In the genomic region with DNA sequence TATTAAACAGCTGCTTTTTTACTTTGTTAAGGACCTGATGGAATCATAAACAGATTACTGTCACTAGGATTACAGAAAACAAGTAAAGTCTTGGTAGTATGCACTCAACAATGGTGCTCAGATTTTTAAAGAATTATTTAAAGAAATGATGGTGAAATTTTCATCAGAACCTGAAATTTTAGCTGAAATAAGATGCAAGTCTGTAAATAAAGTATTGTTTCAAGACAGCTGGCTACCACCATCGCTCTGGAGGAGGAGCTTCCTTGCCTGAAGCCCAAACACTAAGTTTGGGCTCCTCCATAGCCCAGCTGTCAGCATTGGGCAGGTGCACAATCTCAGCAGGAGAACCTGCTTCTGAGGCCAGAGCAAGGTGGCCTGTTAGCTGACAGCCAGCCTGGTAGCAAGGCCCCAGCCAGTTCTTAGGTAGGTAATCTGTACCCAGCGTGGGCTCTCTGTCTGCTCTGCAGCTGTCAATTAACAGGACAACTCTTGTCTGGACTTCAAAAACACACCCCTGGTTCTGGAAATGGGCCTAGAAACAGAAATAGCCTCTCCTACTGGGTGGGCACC, we compare ENCODE assay signal across 19 cellular contexts. TPM values are rescaled to one million over a fixed set of nuclear protein-coding genes. Genes with fewer than 3 reads are reported as not detected.
DNase-seq lines count a peak whose midpoint lies in the region; ATAC-seq and TF ChIP-seq lines count a peak whose summit lies in the region.
"Had no signal": no experiment of that assay in that cellular context is flagged by ENCODE, and none has a peak within 500 bp of the region (broad histone marks: within the 10 kb centered on the region; RNA-seq: fewer than 3 reads in every experiment).

No MANE protein-coding gene starts in this region.

- DNase-seq in COLO668 (lab: John Stamatoyannopoulos, UW; ENCODE audit: unreplicated experiment) (peak; percentile 6), NCI-H2081 treated with DMSO at 0.1 percent for 48 hours (lab: John Stamatoyannopoulos, UW) (peak; percentile 13), dorsolateral prefrontal cortex (peak in 1 of 10 donors; percentile 24), GM13977 (ENCODE audit: low spot score) (no peak)
- DNase-seq in natural killer cell treated with Interleukin-12 subunit alpha and Interleukin-12 subunit beta and Interleukin-15 and Interleukin-18, amount 100 ng/mL, for 72 hours (ENCODE audit: low spot score) = no peak
- DNase-seq: activated CD8-positive, alpha-beta T cell treated with anti-CD3 and anti-CD28 coated beads for 36 hours; adrenal gland; colonic mucosa; mesendoderm; MV-4-11; NCI-H226; PC-9; small intestine had no signal

- H3K27ac ChIP-seq in dorsolateral prefrontal cortex = peak overlapping the region in 41 of 59 donors; percentile 6 to 99 (median 74)
- H3K27ac ChIP-seq: colonic mucosa, PC-9, VCaP had no signal

- peak overlapping the region in 39 of 59 donors; percentile 0 to 98 (median 91) for H3K4me3 ChIP-seq in dorsolateral prefrontal cortex
- H3K4me3 ChIP-seq: adrenal gland, colonic mucosa, PC-9 had no signal

- H3K27me3 Mint-ChIP-seq in nephron (ENCODE audit: low read depth) = peaks cover 4% of the 10 kb centered on the region
- peaks cover 2 to 20% of the 10 kb centered on the region in 2 donors for H3K27me3 Mint-ChIP-seq in natural killer cell treated with Interleukin-12 subunit alpha and Interleukin-12 subunit beta and Interleukin-15 and Interleukin-18, amount 100 ng/mL, for 72 hours

- no peak for TF ChIP-seq CTCF in dorsolateral prefrontal cortex (IDR thresholded peaks at IDR 0.05 in 54 of 56, conservative IDR thresholded peaks at IDR 0.05 in 2 of 56; ENCODE audit: low read depth in 1 of 56, partially characterized antibody in 56 of 56)
- no peak for TF ChIP-seq CTCF in nephron (IDR thresholded peaks at IDR 0.05; ENCODE audit: unreplicated experiment in 3 of 3)
- TF ChIP-seq CTCF in GM13977 (IDR thresholded peaks at IDR 0.05; ENCODE audit: extremely low read depth, insufficient read depth, missing control alignments) = no peak

- H3K27me3 ChIP-seq in dorsolateral prefrontal cortex = no peaks in the 10 kb centered on the region
- H3K27me3 ChIP-seq: adrenal gland, colonic mucosa had no signal

- peak overlapping the region in 2 of 3 experiments; percentile 16 to 53 for H3K27ac Mint-ChIP-seq in nephron
- H3K27ac Mint-ChIP-seq in natural killer cell treated with Interleukin-12 subunit alpha and Interleukin-12 subunit beta and Interleukin-15 and Interleukin-18, amount 100 ng/mL, for 72 hours = no peak overlapping the region
- H3K27ac Mint-ChIP-seq: activated CD8-positive, alpha-beta T cell treated with anti-CD3 and anti-CD28 coated beads for 36 hours; activated T-helper 17 cell treated with anti-CD3 and anti-CD28 coated beads, Interleukin-2, amount 50 U/mL, for 72 hours; stimulated activated memory B cell treated with anti-CD40 and anti-IgM and Interleukin-4, amounts not matched to agents 10 μg/mL and 1 μg/mL and 100 μg/mL, for 72 hours had no signal

- ATAC-seq in GM18498 (IDR thresholded peaks at IDR 0.05; ENCODE audit: unreplicated experiment) = no peak
- no peak for ATAC-seq in GM21825 (IDR thresholded peaks at IDR 0.05; ENCODE audit: unreplicated experiment)
- ATAC-seq in natural killer cell treated with Interleukin-12 subunit alpha and Interleukin-12 subunit beta and Interleukin-15 and Interleukin-18, amount 100 ng/mL, for 72 hours = no peak
- ATAC-seq: activated CD8-positive, alpha-beta T cell treated with anti-CD3 and anti-CD28 coated beads for 36 hours; activated T-helper 17 cell treated with anti-CD3 and anti-CD28 coated beads, Interleukin-2, amount 50 U/mL, for 72 hours; stimulated activated memory B cell treated with anti-CD40 and anti-IgM and Interleukin-4, amounts not matched to agents 10 μg/mL and 1 μg/mL and 100 μg/mL, for 72 hours had no signal

- peaks cover 67% of the 10 kb centered on the region for H3K4me1 Mint-ChIP-seq in nephron
- H3K4me1 Mint-ChIP-seq in natural killer cell treated with Interleukin-12 subunit alpha and Interleukin-12 subunit beta and Interleukin-15 and Interleukin-18, amount 100 ng/mL, for 72 hours (ENCODE audit: low read depth in 2 of 2) = peaks cover 4 to 5% of the 10 kb centered on the region in 2 donors

- H3K9me3 Mint-ChIP-seq in nephron = no peaks in the 10 kb centered on the region
- H3K9me3 Mint-ChIP-seq in natural killer cell treated with Interleukin-12 subunit alpha and Interleukin-12 subunit beta and Interleukin-15 and Interleukin-18, amount 100 ng/mL, for 72 hours = no peaks in the 10 kb centered on the region
- H3K9me3 Mint-ChIP-seq: activated CD8-positive, alpha-beta T cell treated with anti-CD3 and anti-CD28 coated beads for 36 hours; activated T-helper 17 cell treated with anti-CD3 and anti-CD28 coated beads, Interleukin-2, amount 50 U/mL, for 72 hours; stimulated activated memory B cell treated with anti-CD40 and anti-IgM and Interleukin-4, amounts not matched to agents 10 μg/mL and 1 μg/mL and 100 μg/mL, for 72 hours had no signal

- in situ Hi-C loops in GM13977 (cut with MboI; ENCODE audit: low pct_unique_long_range_greater_than_20kb, low sequenced_read_pairs, unreplicated experiment) = no loop called here

- no peaks in the 10 kb centered on the region for H3K36me3 Mint-ChIP-seq in nephron (ENCODE audit: low read depth)
- H3K36me3 Mint-ChIP-seq in natural killer cell treated with Interleukin-12 subunit alpha and Interleukin-12 subunit beta and Interleukin-15 and Interleukin-18, amount 100 ng/mL, for 72 hours = no peaks in the 10 kb centered on the region
- H3K36me3 Mint-ChIP-seq: stimulated activated memory B cell treated with anti-CD40 and anti-IgM and Interleukin-4, amounts not matched to agents 10 μg/mL and 1 μg/mL and 100 μg/mL, for 72 hours had no signal

- H3K4me3 Mint-ChIP-seq in nephron = no peak overlapping the region
- H3K4me3 Mint-ChIP-seq in natural killer cell treated with Interleukin-12 subunit alpha and Interleukin-12 subunit beta and Interleukin-15 and Interleukin-18, amount 100 ng/mL, for 72 hours = no peak overlapping the region
- H3K4me3 Mint-ChIP-seq: activated CD8-positive, alpha-beta T cell treated with anti-CD3 and anti-CD28 coated beads for 36 hours; activated T-helper 17 cell treated with anti-CD3 and anti-CD28 coated beads, Interleukin-2, amount 50 U/mL, for 72 hours; stimulated activated memory B cell treated with anti-CD40 and anti-IgM and Interleukin-4, amounts not matched to agents 10 μg/mL and 1 μg/mL and 100 μg/mL, for 72 hours had no signal

- intact Hi-C loops in dorsolateral prefrontal cortex (cut with DNase I) = no loop called here

RNA-seq across cellular contexts. Expression of gene GAB1, which starts 4.6 kb away (rescaled TPM):
- total RNA-seq in dorsolateral prefrontal cortex = 100 to 1,000 TPM in 85 of 120 experiments, 10 to 100 TPM in 35; 58.5 to 257 (median 116) TPM
- 1 to 10 TPM; 2.0 to 2.2 TPM for total RNA-seq in natural killer cell treated with Interleukin-12 subunit alpha and Interleukin-12 subunit beta and Interleukin-15 and Interleukin-18, amount 100 ng/mL, for 72 hours

Comparison
In these comparisons a context has a peak if more than half of its experiments do, and no peak if none do; other contexts are left out.
1. DNase-seq: peak in COLO668 (single experiment) and NCI-H2081 treated with DMSO at 0.1 percent for 48 hours (single experiment); none in GM13977 (single experiment) and natural killer cell treated with Interleukin-12 subunit alpha and Interleukin-12 subunit beta and Interleukin-15 and Interleukin-18, amount 100 ng/mL, for 72 hours (single experiment).
2. H3K27ac Mint-ChIP-seq: peak in nephron (2 of 3); none in natural killer cell treated with Interleukin-12 subunit alpha and Interleukin-12 subunit beta and Interleukin-15 and Interleukin-18, amount 100 ng/mL, for 72 hours (0 of 2).
3. RNA of gene GAB1, which starts 4.6 kb away (total RNA-seq): 58.5 to 257 TPM in dorsolateral prefrontal cortex; 2.0 to 2.2 TPM in natural killer cell treated with Interleukin-12 subunit alpha and Interleukin-12 subunit beta and Interleukin-15 and Interleukin-18, amount 100 ng/mL, for 72 hours; every median in the first group is over 10 times any median in the second.